Comparison of ENCODE assay signal across 22 cellular contexts in genomic region chr12:124622326-124622725, GRCh38. TPM values are rescaled to one million over a fixed set of nuclear protein-coding genes. Genes with fewer than 3 reads are reported as not detected.
DNase-seq lines count a peak whose midpoint lies in the region; ATAC-seq, FAIRE-seq and TF ChIP-seq lines count a peak whose summit lies in the region.
"Had no signal": no experiment of that assay in that cellular context is flagged by ENCODE, and none has a peak within 500 bp of the region (broad histone marks: within the 10 kb centered on the region; RNA-seq: fewer than 3 reads in every experiment).

No MANE protein-coding gene starts in this region.

- H3K56ac ChIP-seq in H1 (replicated peaks; ENCODE audit: insufficient read length, low read depth, low read length) = no peak overlapping the region

- peak overlapping the region; percentile 65 for H3K27ac Mint-ChIP-seq in nephron progenitor cell
- H3K27ac Mint-ChIP-seq in activated naive CD8-positive, alpha-beta T cell treated with anti-CD3 and anti-CD28 coated beads for 36 hours = no peak overlapping the region
- H3K27ac Mint-ChIP-seq: CD4-positive, alpha-beta memory T cell; H9 had no signal

- no peak overlapping the region for H3K4me3 ChIP-seq in HEK293 (ENCODE audit: low read depth, low read length)
- H3K4me3 ChIP-seq in H1 (ENCODE audit: extremely low read depth in 1 of 4, insufficient read depth in 2 of 4, low read depth in 3 of 4, low read length in 4 of 4) = no peak overlapping the region
- H3K4me3 ChIP-seq: SJCRH30 had no signal

- no peak overlapping the region for H4K91ac ChIP-seq in H1 (replicated peaks; ENCODE audit: insufficient read length, low read length)

- CTCF ChIA-PET in HEK293 (lab: Yijun Ruan, JAX) = interaction anchor here (0.6 kb wide), 1 partner anchor 64 kb away, joined by 3 read pairs; no protein-coding TSS in a partner anchor
- CTCF ChIA-PET in RWPE1 (lab: Yijun Ruan, JAX) = interaction anchor here (0.6 kb wide), 2 partner anchors 53 to 81 kb away, joined by 3 to 4 read pairs; no protein-coding TSS in a partner anchor
- CTCF ChIA-PET in H1 (lab: Charles Lee; ENCODE audit: partially characterized antibody) = interaction anchor here (1.1 to 1.2 kb wide), 2 partner anchors 15 to 33 kb away, joined by 3 read pairs; no protein-coding TSS in a partner anchor

- no peak overlapping the region for H3K14ac ChIP-seq in H1 (ENCODE audit: insufficient read length)

- TF ChIP-seq POLR2A in H1 (IDR thresholded peaks at IDR 0.05; ENCODE audit: control extremely low read depth in 1 of 2, low read depth in 2 of 2, low read length in 2 of 2) = no peak

- H3K4ac ChIP-seq in H1 (replicated peaks; ENCODE audit: insufficient read length, low read depth, low read length) = no peak overlapping the region

- H3K9me3 Mint-ChIP-seq in nephron progenitor cell = peaks cover 7% of the 10 kb centered on the region
- H3K9me3 Mint-ChIP-seq in activated naive CD8-positive, alpha-beta T cell treated with anti-CD3 and anti-CD28 coated beads for 36 hours = no peaks in the 10 kb centered on the region

- H3K23ac ChIP-seq in H1 (ENCODE audit: insufficient read length) = no peak overlapping the region

- peaks cover 11% of the 10 kb centered on the region for H3K4me1 Mint-ChIP-seq in nephron progenitor cell
- H3K4me1 Mint-ChIP-seq in activated naive CD8-positive, alpha-beta T cell treated with anti-CD3 and anti-CD28 coated beads for 36 hours = no peaks in the 10 kb centered on the region
- H3K4me1 Mint-ChIP-seq: CD4-positive, alpha-beta memory T cell had no signal

- H3K36me3 ChIP-seq in HEK293 (ENCODE audit: control insufficient read depth in 2 of 2, insufficient read depth in 1 of 2, low read length in 2 of 2) (no peaks in the 10 kb centered on the region), H1 (ENCODE audit: control insufficient read depth in 2 of 4, insufficient read depth in 4 of 4, low read length in 3 of 4) (no peaks in the 10 kb centered on the region)
- H3K36me3 ChIP-seq: SJCRH30 had no signal

- no peak overlapping the region for H2AK5ac ChIP-seq in H1 (ENCODE audit: low read depth, low read length)

- H3K4me1 ChIP-seq in HEK293 (ENCODE audit: control insufficient read depth, insufficient read depth, low read length) (no peaks in the 10 kb centered on the region), H1 (replicated peaks in 1 of 4; ENCODE audit: control insufficient read depth in 3 of 4, insufficient read depth in 4 of 4, low read length in 3 of 4) (peaks cover 2 to 8% (median 4%) of the 10 kb centered on the region in 4 experiments; a peak in 5 of 7 replicates)

- H3K9ac ChIP-seq in H1 (replicated peaks in 1 of 4; ENCODE audit: extremely low read depth in 1 of 4, low read depth in 3 of 4, low read length in 3 of 4) = no peak overlapping the region

- TF ChIP-seq EP300 in H1 (IDR thresholded peaks at IDR 0.05; ENCODE audit: borderline replicate concordance in 1 of 2, low read depth in 2 of 2, low read length in 2 of 2) = no peak

- TF ChIP-seq CTCF in HEK293 (tag by site-specific recombination; IDR thresholded peaks at IDR 0.05) = no peak
- no peak for TF ChIP-seq CTCF in RWPE1 (conservative IDR thresholded peaks at IDR 0.05; ENCODE audit: low read depth)
- TF ChIP-seq CTCF in H1 (IDR thresholded peaks at IDR 0.05; ENCODE audit: control extremely low read depth in 1 of 3, insufficient read depth in 1 of 3, low read depth in 1 of 3, low read length in 3 of 3) = no peak
- TF ChIP-seq CTCF in nephron progenitor cell (IDR thresholded peaks at IDR 0.05) = no peak

- no peak overlapping the region for H4K8ac ChIP-seq in H1 (ENCODE audit: extremely low read depth, insufficient read depth, low read length)

- WGBS in H1 (ENCODE audit: extremely low coverage in 1 of 2, insufficient coverage in 1 of 2, insufficient read length in 1 of 2, insufficient replicate concordance in 2 of 2, low coverage in 1 of 2, low lambda C conversion rate in 2 of 2, missing lambda C conversion rate in 1 of 2), 2 experiments = 86% methylated on average over 7 of the region's 7 CpGs; no CpG with 5 or more reads in 1 of the 2 experiments

- no peak for TF ChIP-seq RAD21 in H1 (IDR thresholded peaks at IDR 0.05 in 1 of 2, conservative IDR thresholded peaks at IDR 0.05 in 1 of 2; ENCODE audit: low read depth in 2 of 2, low read length in 2 of 2)

- no peak overlapping the region for H4K5ac ChIP-seq in H1 (ENCODE audit: insufficient read length, low read depth, low read length)

- H2BK20ac ChIP-seq in H1 (ENCODE audit: low read length) = no peak overlapping the region

- H3K9me3 ChIP-seq in HEK293 (ENCODE audit: control insufficient read depth, insufficient read depth, low read depth, low read length) = no peaks in the 10 kb centered on the region
- H3K9me3 ChIP-seq in H1 (ENCODE audit: insufficient read depth in 2 of 2, low read depth in 1 of 2, low read length in 1 of 2) = 0 out of 4 replicates have a peak, but pooled peaks cover 0 to 2% of the 10 kb centered on the region in 2 experiments
- H3K9me3 ChIP-seq: Caco-2, SJCRH30 had no signal

- H2BK12ac ChIP-seq in H1 (ENCODE audit: low read depth, low read length) = no peak overlapping the region

- no peak for FAIRE-seq in H1 (lab: Jason Lieb, UNC)

- H3K36me3 Mint-ChIP-seq in nephron progenitor cell (ENCODE audit: low read depth) = no peaks in the 10 kb centered on the region
- H3K36me3 Mint-ChIP-seq in activated naive CD8-positive, alpha-beta T cell treated with anti-CD3 and anti-CD28 coated beads for 36 hours = no peaks in the 10 kb centered on the region
- H3K36me3 Mint-ChIP-seq: CD4-positive, alpha-beta memory T cell had no signal

- H3K23me2 ChIP-seq in H1 (ENCODE audit: low read depth, low read length) = no peaks in the 10 kb centered on the region

- ATAC-seq in GM21529 (IDR thresholded peaks at IDR 0.05; ENCODE audit: unreplicated experiment) = no peak

- no peak overlapping the region for H3K18ac ChIP-seq in H1 (ENCODE audit: extremely low read depth, low read length)

- peak overlapping the region; percentile 61; the same call in 1 of the 2 replicates for H2BK15ac ChIP-seq in H1 (ENCODE audit: low read length)

- H3K27me3 Mint-ChIP-seq in nephron progenitor cell (ENCODE audit: low read depth, poor library complexity) = peaks cover 27% of the 10 kb centered on the region
- H3K27me3 Mint-ChIP-seq in activated naive CD8-positive, alpha-beta T cell treated with anti-CD3 and anti-CD28 coated beads for 36 hours = no peaks in the 10 kb centered on the region
- H3K27me3 Mint-ChIP-seq: CD4-positive, alpha-beta memory T cell had no signal

- no peaks in the 10 kb centered on the region for H3K79me2 ChIP-seq in H1 (ENCODE audit: control insufficient read depth in 1 of 2, insufficient read depth in 2 of 2, low read length in 2 of 2)

- no peaks in the 10 kb centered on the region for H3K79me1 ChIP-seq in H1 (ENCODE audit: low read depth, low read length)

- H4K20me1 ChIP-seq in H1 (replicated peaks in 1 of 2; ENCODE audit: control insufficient read depth in 1 of 2, insufficient read depth in 2 of 2, low read length in 2 of 2) = no peaks in the 10 kb centered on the region

- POLR2A ChIA-PET in HEK293 (lab: Yijun Ruan, JAX) (interaction anchor here (0.6 kb wide), 1 partner anchor 234 kb away, joined by 3 read pairs; no protein-coding TSS in a partner anchor), RWPE1 (lab: Yijun Ruan, JAX; ENCODE audit: low non-redundant PET) (no interaction called here), H1 (lab: Charles Lee; ENCODE audit: partially characterized antibody) (interaction anchor here (1.0 kb wide), 1 partner anchor 33 kb away, joined by 3 read pairs; no protein-coding TSS in a partner anchor)

- no peak overlapping the region for H2AFZ ChIP-seq in H1 (ENCODE audit: low read length)

- H3K27me3 ChIP-seq in H1 (replicated peaks in 1 of 4; ENCODE audit: control insufficient read depth in 3 of 4, extremely low read depth in 1 of 4, insufficient read depth in 3 of 4, low read length in 3 of 4) = no peaks in the 10 kb centered on the region

- H2BK120ac ChIP-seq in H1 (replicated peaks; ENCODE audit: low read depth, low read length) = no peak overlapping the region

- no peak overlapping the region for H3K4me3 Mint-ChIP-seq in nephron progenitor cell
- no peak overlapping the region for H3K4me3 Mint-ChIP-seq in activated naive CD8-positive, alpha-beta T cell treated with anti-CD3 and anti-CD28 coated beads for 36 hours
- H3K4me3 Mint-ChIP-seq: CD4-positive, alpha-beta memory T cell; H9 had no signal

- H3K27ac ChIP-seq in HEK293 (ENCODE audit: extremely low read depth, low read depth, low read length) = no peak overlapping the region
- H3K27ac ChIP-seq in RWPE1 = peak overlapping the region; percentile 98
- no peak overlapping the region for H3K27ac ChIP-seq in H1 (ENCODE audit: low read depth, low read length)
- H3K27ac ChIP-seq: SJCRH30 had no signal

- no peak overlapping the region for H3K4me2 ChIP-seq in H1 (ENCODE audit: insufficient read depth in 1 of 2, low read depth in 2 of 2, low read length in 2 of 2)

- DNase-seq in RWPE1 (ENCODE audit: low spot score) (no peak), H1 (ENCODE audit: low read depth in 1 of 2, low spot score in 2 of 2) (no peak), nephron progenitor cell (no peak), A172 (ENCODE audit: low spot score) (no peak)
- no peak for DNase-seq in activated naive CD8-positive, alpha-beta T cell treated with anti-CD3 and anti-CD28 coated beads for 36 hours
- DNase-seq: Caco-2; CD4-positive, alpha-beta memory T cell; DMS 273 treated with DMSO at 0.1 percent for 48 hours; DMS79 treated with DMSO at 0.1 percent for 48 hours; H9; KBM-7; MM.1S; NCI-H1092; NCI-H146; NCI-H2029 treated with DMSO at 0.1 percent for 48 hours; NCI-H226; NCI-H510A treated with DMSO at 0.1 percent for 48 hours; NCI-H748 treated with DMSO at 0.1 percent for 48 hours; NK-92 treated with Interleukin-12 subunit alpha and Interleukin-12 subunit beta, amount 100 ng/mL, for 24 hours; SJCRH30 had no signal

- H2BK5ac ChIP-seq in H1 (ENCODE audit: low read depth, low read length) = no peak overlapping the region

TF ChIP-seq in HEK293, 187 proteins besides CTCF, POLR2A, EP300 and RAD21 (continues in another document):
- TF ChIP-seq ZNF530 (tag by site-specific recombination; IDR thresholded peaks at IDR 0.05; ENCODE audit: low read depth) (no peak), GLI4 (tag by site-specific recombination; IDR thresholded peaks at IDR 0.05) (no peak)

TF ChIP-seq in H1, 55 proteins besides CTCF, POLR2A, EP300 and RAD21 (continues in another document):
- peak; percentile 79; the same call in 1 of the 2 replicates for TF ChIP-seq KDM1A (IDR thresholded peaks at IDR 0.05; ENCODE audit: borderline replicate concordance, low read length)

RNA-seq across cellular contexts. Expression of gene NCOR2, which starts 54.9 kb away (rescaled TPM):
- 275 TPM in 2 replicates for total RNA-seq in H1 (2021; fragmentation: NEBNext Ultra II Directional; extraction: Animal tissue kit (Norgen Biotek cat#: 25700))
- polyA plus RNA-seq in H1 (2011; rRNA removed) = 14.8 and 25.3 TPM in 2 replicates
- 13.5 TPM for polyA plus RNA-seq in H1 (2011; cell fraction: cytosol; rRNA removed)
- 54.3 TPM for polyA plus RNA-seq in H1 (2011; cell fraction: nucleus; rRNA removed)
- 125 to 153 TPM (median 138 TPM) in 4 replicates for polyA plus RNA-seq in H1 (2012, experiment 1 of 2)
- polyA plus RNA-seq in H1 (2012, experiment 2 of 2) = 70.3 TPM
- 103 TPM for polyA plus RNA-seq in H1 (2013, experiment 1 of 2)
- polyA plus RNA-seq in H1 (2013, experiment 2 of 2) = 111 TPM
- polyA minus RNA-seq in H1 (2011; rRNA and poly(A)+ RNA removed) = 28.8 and 30.2 TPM in 2 replicates
- 93.4 TPM for polyA minus RNA-seq in H1 (2011; cell fraction: cytosol; rRNA and poly(A)+ RNA removed)
- 81.3 TPM for polyA minus RNA-seq in H1 (2011; cell fraction: nucleus; rRNA and poly(A)+ RNA removed)
- total RNA-seq in A172 (2014; rRNA removed; shearing (Covaris generic)) = 32.9 and 33.3 TPM in 2 replicates
- 100 to 1,000 TPM; 106 to 112 TPM for total RNA-seq in activated naive CD8-positive, alpha-beta T cell treated with anti-CD3 and anti-CD28 coated beads for 36 hours
